ENCODE assay signal across 8 cellular contexts in genomic region chr3:112561085-112561692, GRCh38. TPM values are rescaled to one million over a fixed set of nuclear protein-coding genes. Genes with fewer than 3 reads are reported as not detected.
DNase-seq lines count a peak whose midpoint lies in the region; ATAC-seq and TF ChIP-seq lines count a peak whose summit lies in the region.

No MANE protein-coding gene starts in this region.

- WGBS in GM23248 (ENCODE audit: low coverage in 1 of 2, low lambda C conversion rate in 2 of 2, missing lambda C conversion rate in 2 of 2), 2 experiments, result 1% methylated on average over 31 to 35 of the region's 44 CpGs
- WGBS in heart right ventricle, 2 donors, result 0% methylated on average over 44 of the region's 44 CpGs

- in situ Hi-C loops in GM23248 (cut with MboI), result no loop called here

- H3K4me2 ChIP-seq in GM23248 (ENCODE audit: unreplicated experiment), result peak overlapping the region; percentile 95

- peaks cover 62% of the 10 kb centered on the region for H3K79me2 ChIP-seq in GM23248 (ENCODE audit: insufficient read depth)

- H2AFZ ChIP-seq in GM23248, result peak overlapping the region; percentile 91

- ATAC-seq in heart right ventricle (peak; percentile 30 to 63 (median 50)), upper lobe of right lung (peak; percentile 83)

- no peaks in the 10 kb centered on the region for H3K9me2 ChIP-seq in GM23248 (ENCODE audit: insufficient read depth)

- H3K4me1 ChIP-seq in GM23248 (ENCODE audit: insufficient read depth) (peaks cover 16% of the 10 kb centered on the region), adipocyte (ENCODE audit: control insufficient read depth, insufficient read depth, low read length) (peaks cover 24% of the 10 kb centered on the region), heart right ventricle (peaks cover 2 to 48% (median 40%) of the 10 kb centered on the region in 9 donors), upper lobe of right lung (peaks cover 35% of the 10 kb centered on the region)

- H3K36me3 ChIP-seq in GM23248 (ENCODE audit: low read depth) (0 out of 2 replicates have a peak, but pooled peaks cover 7% of the 10 kb centered on the region), KOPT-K1 (ENCODE audit: insufficient read depth, low read length) (peaks cover 17% of the 10 kb centered on the region), SK-N-MC (ENCODE audit: insufficient read depth, low read length) (peaks cover 9% of the 10 kb centered on the region), adipocyte (ENCODE audit: control insufficient read depth, insufficient read depth, low read length, severe bottlenecking) (peaks cover 11% of the 10 kb centered on the region), heart right ventricle (peaks cover 0 to 36% (median 0%) of the 10 kb centered on the region in 9 donors), upper lobe of right lung (peaks cover 21% of the 10 kb centered on the region)

- H3K27ac ChIP-seq in GM23248 (peak overlapping the region; percentile 90), KOPT-K1 (ENCODE audit: low read depth, low read length, poor library complexity, severe bottlenecking) (peak overlapping the region; percentile 86), SK-N-MC (peak overlapping the region; percentile 98), heart right ventricle (peak overlapping the region; percentile 86 to 99 (median 92)), upper lobe of right lung (peak overlapping the region; percentile 98)

- H3K4me3 ChIP-seq in GM23248 (peak overlapping the region; percentile 76), SK-N-MC (peak overlapping the region; percentile 86), adipocyte (ENCODE audit: low read length) (peak overlapping the region; percentile 96), heart right ventricle (peak overlapping the region; percentile 71 to 99 (median 85)), upper lobe of right lung (peak overlapping the region; percentile 91)

- H3K9me3 ChIP-seq in GM23248 (ENCODE audit: low read depth) (no peaks in the 10 kb centered on the region), KOPT-K1 (ENCODE audit: insufficient read depth, low read length, poor library complexity, severe bottlenecking) (no peaks in the 10 kb centered on the region), SK-N-MC (ENCODE audit: low read depth, low read length) (no peaks in the 10 kb centered on the region), adipocyte (ENCODE audit: control insufficient read depth, low read length) (no peaks in the 10 kb centered on the region), heart right ventricle (no peaks in the 10 kb centered on the region), upper lobe of right lung (no peaks in the 10 kb centered on the region)

- no peaks in the 10 kb centered on the region for H3K27me3 ChIP-seq in GM23248 (replicated peaks; ENCODE audit: insufficient read depth)
- no peaks in the 10 kb centered on the region for H3K27me3 ChIP-seq in adipocyte (replicated peaks; ENCODE audit: control insufficient read depth, insufficient read depth, low read length)
- no peaks in the 10 kb centered on the region for H3K27me3 ChIP-seq in heart right ventricle
- H3K27me3 ChIP-seq in upper lobe of right lung, result no peaks in the 10 kb centered on the region

- TF ChIP-seq CTCF in heart right ventricle (IDR thresholded peaks at IDR 0.05) (no peak), upper lobe of right lung (IDR thresholded peaks at IDR 0.05) (no peak)

- no peaks in the 10 kb centered on the region for H4K20me1 ChIP-seq in GM23248 (ENCODE audit: insufficient read depth)

- H3K9ac ChIP-seq in GM23248, result peak overlapping the region; percentile 92
- H3K9ac ChIP-seq in SK-N-MC (ENCODE audit: insufficient read length), result peak overlapping the region; percentile 93
- peak overlapping the region; percentile 95 for H3K9ac ChIP-seq in adipocyte (ENCODE audit: low read length)

- H3F3A ChIP-seq in GM23248 (ENCODE audit: insufficient read depth), result peaks cover 10% of the 10 kb centered on the region

- DNase-seq in GF-D8 (lab: John Stamatoyannopoulos, UW), result peak; percentile 13
- DNase-seq in GM23248, result peak; percentile 96
- DNase-seq in SK-N-MC (ENCODE audit: low read depth, low spot score), result peak; percentile 40
- peak; percentile 93 for DNase-seq in adipocyte (ENCODE audit: low read depth)
- peak; percentile 55 to 74 for DNase-seq in heart right ventricle
- peak; percentile 91 for DNase-seq in posterior vena cava (ENCODE audit: low spot score)
- DNase-seq in upper lobe of right lung, result peak; percentile 85

- intact Hi-C loops in heart right ventricle (cut with DNase I), result loop anchor here in 2 of 10 donors (5.0 kb wide), 2 partner anchors 431 to 731 kb away; partner anchors contain the start of gene GTPBP8 (in 1 of the 2)
- intact Hi-C loops in posterior vena cava (cut with DNase I), result no loop called here
- intact Hi-C loops in upper lobe of right lung (cut with DNase I), result no loop called here

RNA-seq across cellular contexts. Expression of gene ATG3, which starts 0.6 kb away (rescaled TPM):
- total RNA-seq in GM23248 (2014; rRNA removed; shearing (Covaris generic)), result 44.0 and 58.6 TPM in 2 replicates
- 69.8 and 70.6 TPM in 2 replicates for polyA plus RNA-seq in GM23248 (2016; fragmentation: Nextera tagmentation; extraction: Ambion mirVana)
- 10 to 100 TPM; 38.2 to 52.2 (median 42.8) TPM for total RNA-seq in heart right ventricle
- polyA plus RNA-seq in heart right ventricle, result 10 to 100 TPM; 14.0 to 64.3 TPM
- total RNA-seq in posterior vena cava, result 10 to 100 TPM; 49.1 to 54.3 TPM
- 48.6 TPM for total RNA-seq in upper lobe of right lung

RNA-seq across cellular contexts. Expression of gene SLC35A5, which starts 0.7 kb away (rescaled TPM):
- total RNA-seq in GM23248 (2014; rRNA removed; shearing (Covaris generic)), result 53.0 and 56.4 TPM in 2 replicates
- polyA plus RNA-seq in GM23248 (2016; fragmentation: Nextera tagmentation; extraction: Ambion mirVana) (48.5 and 48.6 TPM in 2 replicates), heart right ventricle (1 to 10 TPM; 6.1 to 9.2 TPM)
- total RNA-seq in heart right ventricle (10 to 100 TPM; 12.0 to 25.7 (median 15.1) TPM), posterior vena cava (10 to 100 TPM; 28.3 to 32.0 TPM), upper lobe of right lung (40.5 TPM)

Comparison
In these comparisons a context has a peak if more than half of its experiments do, and no peak if none do; other contexts are left out.
1. Peak in every context shown above with its lines: DNase-seq, ATAC-seq, H3K4me3 ChIP-seq and H3K27ac ChIP-seq.
2. DNase-seq: peak in every context shown above with its lines; median percentile 96 in GM23248; 93 in adipocyte; 91 in posterior vena cava; 85 in upper lobe of right lung; 64 in heart right ventricle; 40 in SK-N-MC; 13 in GF-D8.